Comparison of ENCODE assay signal across 23 cellular contexts in the genomic region with DNA sequence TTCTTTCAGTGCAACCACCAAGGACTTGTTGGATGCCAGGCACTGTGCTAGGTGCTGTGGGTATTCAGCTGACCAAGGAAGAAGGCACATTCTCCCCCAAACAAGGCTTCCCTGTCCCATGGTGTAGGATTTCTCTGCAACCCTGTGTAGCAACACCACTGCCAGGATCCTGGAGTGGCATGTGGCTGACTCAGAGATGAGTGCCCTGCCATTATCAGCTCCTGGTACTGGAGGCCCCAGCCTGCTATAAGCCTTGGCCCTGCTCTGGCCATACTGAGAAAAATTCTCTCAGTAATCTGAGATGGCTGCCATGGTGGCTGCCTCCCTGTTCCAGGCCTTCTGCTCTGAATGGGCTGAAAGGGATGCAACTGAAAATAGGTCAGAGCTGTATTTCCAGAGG. TPM values are rescaled to one million over a fixed set of nuclear protein-coding genes. Genes with fewer than 3 reads are reported as not detected.
A peak's percentile ranks its signal among the peaks of the same experiment; 100 is the strongest.
DNase-seq lines count a peak whose midpoint lies in the region; ATAC-seq, FAIRE-seq and TF ChIP-seq lines count a peak whose summit lies in the region.
"Had no signal": no experiment of that assay in that cellular context is flagged by ENCODE, and none has a peak within 500 bp of the region (broad histone marks: within the 10 kb centered on the region; RNA-seq: fewer than 3 reads in every experiment).

No MANE protein-coding gene starts in this region.

- intact Hi-C loops in CD4-positive, alpha-beta memory T cell (cut with micrococcal nuclease) = no loop called here
- intact Hi-C loops in ovary (cut with DNase I) = no loop called here

- H3K79me2 ChIP-seq in H1 (ENCODE audit: control insufficient read depth in 1 of 2, insufficient read depth in 2 of 2, low read length in 2 of 2) = peaks cover 5 to 38% of the 10 kb centered on the region in 2 experiments

- H3K36me3 ChIP-seq in H1 (ENCODE audit: control insufficient read depth in 2 of 4, insufficient read depth in 4 of 4, low read length in 3 of 4) (peaks cover 4 to 20% (median 10%) of the 10 kb centered on the region in 4 experiments; a peak in 7 of 8 replicates), neuronal stem cell (replicated peaks in 1 of 2; ENCODE audit: control insufficient read depth in 2 of 2, insufficient read depth in 2 of 2, low read length in 2 of 2) (peaks cover 14 to 47% of the 10 kb centered on the region in 2 donors), ovary (no peaks in the 10 kb centered on the region)
- H3K36me3 ChIP-seq in CD4-positive, alpha-beta memory T cell (ENCODE audit: insufficient read depth, low read length) = peaks cover 35% of the 10 kb centered on the region
- H3K36me3 ChIP-seq: BE2C had no signal

- H3K18ac ChIP-seq in H1 (ENCODE audit: extremely low read depth, low read length) (no peak overlapping the region), neuronal stem cell (ENCODE audit: low read length) (no peak overlapping the region)

- H2BK12ac ChIP-seq in H1 (ENCODE audit: low read depth, low read length) (no peak overlapping the region), neuronal stem cell (ENCODE audit: low read length) (no peak overlapping the region)

- no peak overlapping the region for H3K27ac Mint-ChIP-seq in CD4-positive, alpha-beta memory T cell
- H3K27ac Mint-ChIP-seq: activated naive CD4-positive, alpha-beta T cell treated with anti-CD3 and anti-CD28 coated beads, Interleukin-2, amount 50 U/mL, for 72 hours had no signal

- H2BK15ac ChIP-seq in H1 (ENCODE audit: low read length) (no peak overlapping the region), neuronal stem cell (ENCODE audit: low read length) (no peak overlapping the region)

- H3K14ac ChIP-seq in H1 (ENCODE audit: insufficient read length) (no peak overlapping the region), neuronal stem cell (ENCODE audit: low read length) (no peak overlapping the region)

- no peak for TF ChIP-seq EP300 in H1 (IDR thresholded peaks at IDR 0.05; ENCODE audit: borderline replicate concordance in 1 of 2, low read depth in 2 of 2, low read length in 2 of 2)
- no peak for TF ChIP-seq EP300 in ovary (IDR thresholded peaks at IDR 0.05)

- H3K27me3 ChIP-seq in H1 (replicated peaks in 1 of 4; ENCODE audit: control insufficient read depth in 3 of 4, extremely low read depth in 1 of 4, insufficient read depth in 3 of 4, low read length in 3 of 4) (peaks cover 0 to under 1% (median 0%) of the 10 kb centered on the region in 4 experiments; a peak in 1 of 7 replicates), neuronal stem cell (ENCODE audit: control insufficient read depth in 3 of 3, insufficient read depth in 3 of 3, low read depth in 1 of 3, low read length in 3 of 3) (no peaks in the 10 kb centered on the region), ovary (no peaks in the 10 kb centered on the region)
- H3K27me3 ChIP-seq in CD4-positive, alpha-beta memory T cell (ENCODE audit: insufficient read depth, low read length) = no peaks in the 10 kb centered on the region
- H3K27me3 ChIP-seq: BE2C, cardiac muscle cell, esophagus muscularis mucosa, left lung, tibial artery had no signal

- peak overlapping the region; percentile 65; the same call in 1 of the 2 replicates for H4K8ac ChIP-seq in H1 (ENCODE audit: extremely low read depth, insufficient read depth, low read length)
- no peak overlapping the region for H4K8ac ChIP-seq in neuronal stem cell (ENCODE audit: low read depth, low read length)

- peaks cover 3 to 4% of the 10 kb centered on the region in 2 experiments for H4K20me1 ChIP-seq in H1 (replicated peaks in 1 of 2; ENCODE audit: control insufficient read depth in 1 of 2, insufficient read depth in 2 of 2, low read length in 2 of 2)

- H3K23ac ChIP-seq in H1 (ENCODE audit: insufficient read length) = no peak overlapping the region
- H3K23ac ChIP-seq in neuronal stem cell (ENCODE audit: low read depth, low read length, poor library complexity) = peak overlapping the region; percentile 25

- no peak overlapping the region for H3K4ac ChIP-seq in H1 (replicated peaks; ENCODE audit: insufficient read length, low read depth, low read length)
- no peak overlapping the region for H3K4ac ChIP-seq in neuronal stem cell (ENCODE audit: low read length)

- no peaks in the 10 kb centered on the region for H3K9me3 Mint-ChIP-seq in CD4-positive, alpha-beta memory T cell
- H3K9me3 Mint-ChIP-seq: activated naive CD4-positive, alpha-beta T cell treated with anti-CD3 and anti-CD28 coated beads, Interleukin-2, amount 50 U/mL, for 72 hours; activated T-cell treated with anti-CD3 and anti-CD28 coated beads, Interleukin-2, amount 50 U/mL, for 4 hours; stimulated activated naive B cell treated with anti-CD40 and anti-IgM and Interleukin-4, amounts not matched to agents 10 μg/mL and 1 μg/mL and 100 μg/mL, for 72 hours had no signal

- H3K9ac ChIP-seq in H1 (replicated peaks in 1 of 4; ENCODE audit: extremely low read depth in 1 of 4, low read depth in 3 of 4, low read length in 3 of 4) (no peak overlapping the region; a peak in 1 of 7 replicates), neuronal stem cell (ENCODE audit: low read depth, low read length, poor library complexity) (no peak overlapping the region)
- H3K9ac ChIP-seq: KMS-11 had no signal

- H2AFZ ChIP-seq in H1 (ENCODE audit: low read length) (no peak overlapping the region), neuronal stem cell (ENCODE audit: low read length) (no peak overlapping the region)

- H2BK120ac ChIP-seq in H1 (replicated peaks; ENCODE audit: low read depth, low read length) = no peak overlapping the region
- no peak overlapping the region for H2BK120ac ChIP-seq in neuronal stem cell (ENCODE audit: low read depth, low read length)

- H3K4me3 ChIP-seq in H1 (ENCODE audit: extremely low read depth in 1 of 4, insufficient read depth in 2 of 4, low read depth in 3 of 4, low read length in 4 of 4) (no peak overlapping the region), neuronal stem cell (ENCODE audit: low read length in 2 of 2) (no peak overlapping the region), ovary (no peak overlapping the region)
- no peak overlapping the region for H3K4me3 ChIP-seq in CD4-positive, alpha-beta memory T cell (ENCODE audit: low read length in 2 of 2)
- H3K4me3 ChIP-seq: cardiac muscle cell, esophagus muscularis mucosa, left lung, tibial artery had no signal

- no peak overlapping the region for H4K5ac ChIP-seq in H1 (ENCODE audit: insufficient read length, low read depth, low read length)

- H2BK20ac ChIP-seq in H1 (ENCODE audit: low read length) = no peak overlapping the region

- H2AK5ac ChIP-seq in H1 (ENCODE audit: low read depth, low read length) (no peak overlapping the region; the same call in 1 of the 2 replicates), neuronal stem cell (ENCODE audit: low read depth, low read length) (no peak overlapping the region)

- H3K27ac ChIP-seq in H1 (ENCODE audit: low read depth, low read length) (no peak overlapping the region), neuronal stem cell (replicated peaks; ENCODE audit: low read length) (no peak overlapping the region), ovary (no peak overlapping the region)
- H3K27ac ChIP-seq in CD4-positive, alpha-beta memory T cell (ENCODE audit: low read depth, low read length) = no peak overlapping the region
- H3K27ac ChIP-seq: cardiac muscle cell, esophagus muscularis mucosa, HL-60, KMS-11, left lung, tibial artery had no signal

- POLR2A ChIA-PET in H1 (lab: Charles Lee; ENCODE audit: partially characterized antibody) = interaction anchor here (1.4 to 11.5 kb wide), 5 partner anchors 10 to 41 kb away, joined by 4 to 113 read pairs (median 6); a partner anchor contains a TSS
- POLR2A ChIA-PET in CD4-positive, alpha-beta memory T cell (lab: Charles Lee; ENCODE audit: partially characterized antibody) = interaction anchor here (2.0 kb wide), 1 partner anchor 15 kb away, joined by 11 read pairs; a partner anchor contains a TSS

- H3K23me2 ChIP-seq in H1 (ENCODE audit: low read depth, low read length) = peaks cover 3% of the 10 kb centered on the region; the same call in 1 of the 2 replicates

- H3K9me3 ChIP-seq in H1 (ENCODE audit: insufficient read depth in 2 of 2, low read depth in 1 of 2, low read length in 1 of 2) = no peaks in the 10 kb centered on the region
- no peaks in the 10 kb centered on the region for H3K9me3 ChIP-seq in neuronal stem cell (replicated peaks in 1 of 2; ENCODE audit: control insufficient read depth in 2 of 2, insufficient read depth in 1 of 2, low read depth in 1 of 2, low read length in 2 of 2)
- H3K9me3 ChIP-seq in CD4-positive, alpha-beta memory T cell (ENCODE audit: control insufficient read depth in 1 of 2, low read length in 2 of 2) = no peaks in the 10 kb centered on the region
- no peaks in the 10 kb centered on the region for H3K9me3 ChIP-seq in ovary
- H3K9me3 ChIP-seq: BE2C, esophagus muscularis mucosa, left lung, tibial artery had no signal

- FAIRE-seq in H1 (lab: Jason Lieb, UNC) = no peak
- no peak for FAIRE-seq in HTR-8/SVneo (lab: Jason Lieb, UNC)
- FAIRE-seq: D721Med had no signal

- H3K4me2 ChIP-seq in H1 (ENCODE audit: insufficient read depth in 1 of 2, low read depth in 2 of 2, low read length in 2 of 2) = no peak overlapping the region
- H3K4me2 ChIP-seq in neuronal stem cell (ENCODE audit: insufficient read depth, low read length, poor library complexity, severe bottlenecking) = no peak overlapping the region
- H3K4me2 ChIP-seq: KMS-11 had no signal

- H3K4me3 Mint-ChIP-seq in CD4-positive, alpha-beta memory T cell = no peak overlapping the region
- H3K4me3 Mint-ChIP-seq: activated T-cell treated with anti-CD3 and anti-CD28 coated beads, Interleukin-2, amount 50 U/mL, for 4 hours; stimulated activated naive B cell treated with anti-CD40 and anti-IgM and Interleukin-4, amounts not matched to agents 10 μg/mL and 1 μg/mL and 100 μg/mL, for 72 hours had no signal

- TF ChIP-seq POLR2A in H1 (IDR thresholded peaks at IDR 0.05; ENCODE audit: control extremely low read depth in 1 of 2, low read depth in 2 of 2, low read length in 2 of 2) (no peak), ovary (IDR thresholded peaks at IDR 0.05) (no peak)

- TF ChIP-seq CTCF in H1 (IDR thresholded peaks at IDR 0.05; ENCODE audit: control extremely low read depth in 1 of 3, insufficient read depth in 1 of 3, low read depth in 1 of 3, low read length in 3 of 3) (no peak), ovary (IDR thresholded peaks at IDR 0.05) (no peak)

- H4K91ac ChIP-seq in H1 (replicated peaks; ENCODE audit: insufficient read length, low read length) = no peak overlapping the region
- H4K91ac ChIP-seq in neuronal stem cell (ENCODE audit: low read depth, low read length, poor library complexity) = no peak overlapping the region

- H3K79me1 ChIP-seq in H1 (ENCODE audit: low read depth, low read length) (peaks cover 15% of the 10 kb centered on the region), neuronal stem cell (ENCODE audit: low read depth, low read length) (peaks cover 3% of the 10 kb centered on the region)

- DNase-seq in EL = peak; percentile 48
- DNase-seq in NCI-H226 = peak; percentile 75
- no peak for DNase-seq in H1 (ENCODE audit: low read depth in 1 of 2, low spot score in 2 of 2)
- DNase-seq in neuronal stem cell (ENCODE audit: low spot score) = no peak
- DNase-seq in CD4-positive, alpha-beta memory T cell = no peak
- no peak for DNase-seq in HTR-8/SVneo (ENCODE audit: insufficient read length, low spot score)
- no peak for DNase-seq in ovary
- DNase-seq: activated CD4-positive, alpha-beta T cell treated with anti-CD3 and anti-CD28 coated beads, Interleukin-2, amount 50 U/mL, for 1 hour; activated T-cell treated with anti-CD3 and anti-CD28 coated beads, Interleukin-2, amount 50 U/mL, for 4 hours; BE2C; left lung; NCI-H2171; NCI-H82; stimulated activated naive B cell treated with anti-CD40 and anti-IgM and Interleukin-4, amounts not matched to agents 10 μg/mL and 1 μg/mL and 100 μg/mL, for 72 hours; tibial artery had no signal

- no peaks in the 10 kb centered on the region for H3K27me3 Mint-ChIP-seq in CD4-positive, alpha-beta memory T cell
- H3K27me3 Mint-ChIP-seq: stimulated activated naive B cell treated with anti-CD40 and anti-IgM and Interleukin-4, amounts not matched to agents 10 μg/mL and 1 μg/mL and 100 μg/mL, for 72 hours had no signal

- CTCF ChIA-PET in H1 (lab: Charles Lee; ENCODE audit: partially characterized antibody) = interaction anchor here (0.6 to 2.1 kb wide), 9 partner anchors 8 to 323 kb away, joined by 3 to 7 read pairs (median 3); a partner anchor contains a TSS
- CTCF ChIA-PET in CD4-positive, alpha-beta memory T cell (lab: Charles Lee; ENCODE audit: partially characterized antibody) = interaction anchor here (1.3 to 3.6 kb wide), 2 partner anchors 10 to 41 kb away, joined by 3 to 9 read pairs; no protein-coding TSS in a partner anchor

- H3K36me3 Mint-ChIP-seq in CD4-positive, alpha-beta memory T cell = peaks cover 15 to 44% of the 10 kb centered on the region in 2 donors

- H2BK5ac ChIP-seq in H1 (ENCODE audit: low read depth, low read length) (no peak overlapping the region), neuronal stem cell (ENCODE audit: low read length) (no peak overlapping the region)

- TF ChIP-seq RAD21 in H1 (IDR thresholded peaks at IDR 0.05 in 1 of 2, conservative IDR thresholded peaks at IDR 0.05 in 1 of 2; ENCODE audit: low read depth in 2 of 2, low read length in 2 of 2) = no peak

- H3K4me1 Mint-ChIP-seq in CD4-positive, alpha-beta memory T cell = peaks cover 20 to 27% (median 23%) of the 10 kb centered on the region in 4 donors

- no peak for ATAC-seq in HG03095 (IDR thresholded peaks at IDR 0.05; ENCODE audit: unreplicated experiment)
- ATAC-seq: activated naive CD4-positive, alpha-beta T cell treated with anti-CD3 and anti-CD28 coated beads, Interleukin-2, amount 50 U/mL, for 72 hours; activated T-cell treated with anti-CD3 and anti-CD28 coated beads, Interleukin-2, amount 50 U/mL, for 4 hours; left lung; stimulated activated naive B cell treated with anti-CD40 and anti-IgM and Interleukin-4, amounts not matched to agents 10 μg/mL and 1 μg/mL and 100 μg/mL, for 72 hours had no signal

- H3K4me1 ChIP-seq in H1 (replicated peaks in 1 of 4; ENCODE audit: control insufficient read depth in 3 of 4, insufficient read depth in 4 of 4, low read length in 3 of 4) (peaks cover 0 to 3% (median 1%) of the 10 kb centered on the region in 4 experiments; a peak in 2 of 7 replicates), neuronal stem cell (ENCODE audit: control insufficient read depth in 2 of 2, insufficient read depth in 1 of 2, low read depth in 1 of 2, low read length in 2 of 2) (peaks cover 0 to 6% of the 10 kb centered on the region in 2 donors), ovary (ENCODE audit: insufficient read depth) (peaks cover under 1% of the 10 kb centered on the region)
- H3K4me1 ChIP-seq in CD4-positive, alpha-beta memory T cell (ENCODE audit: insufficient read depth, low read length) = peaks cover 20% of the 10 kb centered on the region
- H3K4me1 ChIP-seq: BE2C had no signal

- H3K56ac ChIP-seq in H1 (replicated peaks; ENCODE audit: insufficient read length, low read depth, low read length) = no peak overlapping the region

RNA-seq across cellular contexts. Expression of a gene that starts 4.3 kb away (rescaled TPM):
- total RNA-seq in H1 (2021; fragmentation: NEBNext Ultra II Directional; extraction: Animal tissue kit (Norgen Biotek cat#: 25700)) = 56.7 and 61.5 TPM in 2 replicates
- polyA plus RNA-seq in H1 (2011; rRNA removed) = 35.2 and 43.3 TPM in 2 replicates
- polyA plus RNA-seq in H1 (2011; cell fraction: cytosol; rRNA removed) = 47.0 TPM
- 64.5 TPM for polyA plus RNA-seq in H1 (2011; cell fraction: nucleus; rRNA removed)
- polyA plus RNA-seq in H1 (2012, experiment 1 of 2) = 47.7 to 56.0 TPM (median 51.5 TPM) in 4 replicates
- 58.6 TPM for polyA plus RNA-seq in H1 (2012, experiment 2 of 2)
- 35.9 TPM for polyA plus RNA-seq in H1 (2013, experiment 1 of 2)
- polyA plus RNA-seq in H1 (2013, experiment 2 of 2) = 33.4 TPM
- polyA minus RNA-seq in H1 (2011; rRNA and poly(A)+ RNA removed) = 59.6 and 76.4 TPM in 2 replicates
- 26.2 TPM for polyA minus RNA-seq in H1 (2011; cell fraction: cytosol; rRNA and poly(A)+ RNA removed)
- 30.7 TPM for polyA minus RNA-seq in H1 (2011; cell fraction: nucleus; rRNA and poly(A)+ RNA removed)
- polyA plus RNA-seq in neuronal stem cell (2013, experiment 1 of 2) = 22.5 TPM
- 22.4 TPM for polyA plus RNA-seq in neuronal stem cell (2013, experiment 2 of 2)
- 10 to 100 TPM; 38.4 to 38.9 TPM for total RNA-seq in CD4-positive, alpha-beta memory T cell
- polyA plus RNA-seq in CD4-positive, alpha-beta memory T cell = 10 to 100 TPM; 21.3 to 23.5 TPM
- total RNA-seq in ovary = 10 to 100 TPM; 14.1 to 37.9 (median 27.3) TPM
- 10 to 100 TPM; 18.2 to 21.6 TPM for polyA plus RNA-seq in ovary

RNA-seq across cellular contexts. Expression of a gene that starts 14.7 kb away (rescaled TPM):
- total RNA-seq in H1 (2021; fragmentation: NEBNext Ultra II Directional; extraction: Animal tissue kit (Norgen Biotek cat#: 25700)) = 7.5 and 8.9 TPM in 2 replicates
- polyA plus RNA-seq in H1 (2011; rRNA removed) = 13.1 and 13.3 TPM in 2 replicates
- polyA plus RNA-seq in H1 (2011; cell fraction: cytosol; rRNA removed) = 9.1 TPM
- 10.3 TPM for polyA plus RNA-seq in H1 (2011; cell fraction: nucleus; rRNA removed)
- 6.0 to 10.3 TPM (median 8.5 TPM) in 4 replicates for polyA plus RNA-seq in H1 (2012, experiment 1 of 2)
- polyA plus RNA-seq in H1 (2012, experiment 2 of 2) = 11.7 TPM
- 9.0 TPM for polyA plus RNA-seq in H1 (2013, experiment 1 of 2)
- 11.5 TPM for polyA plus RNA-seq in H1 (2013, experiment 2 of 2)
- 5.9 TPM in 2 replicates for polyA minus RNA-seq in H1 (2011; rRNA and poly(A)+ RNA removed)
- polyA minus RNA-seq in H1 (2011; cell fraction: cytosol; rRNA and poly(A)+ RNA removed) = 4.0 TPM
- 3.7 TPM for polyA minus RNA-seq in H1 (2011; cell fraction: nucleus; rRNA and poly(A)+ RNA removed)
- 9.8 TPM for polyA plus RNA-seq in neuronal stem cell (2013, experiment 1 of 2)
- polyA plus RNA-seq in neuronal stem cell (2013, experiment 2 of 2) = 9.4 TPM
- 1 to 10 TPM; 7.0 to 7.4 TPM for total RNA-seq in CD4-positive, alpha-beta memory T cell
- 10 to 100 TPM; 20.5 to 41.5 TPM for polyA plus RNA-seq in CD4-positive, alpha-beta memory T cell
- 10 to 100 TPM in 6 of 7 donors, 1 to 10 TPM in 1; 7.7 to 19.7 (median 12.2) TPM for total RNA-seq in ovary
- polyA plus RNA-seq in ovary = 10 to 100 TPM in 1 of 2 donors, 1 to 10 TPM in 1; 9.7 to 11.8 TPM

RNA-seq across cellular contexts. Expression of a gene that starts 15.8 kb away (rescaled TPM):
- 474 and 486 TPM in 2 replicates for total RNA-seq in H1 (2021; fragmentation: NEBNext Ultra II Directional; extraction: Animal tissue kit (Norgen Biotek cat#: 25700))
- 440 and 465 TPM in 2 replicates for polyA plus RNA-seq in H1 (2011; rRNA removed)
- polyA plus RNA-seq in H1 (2011; cell fraction: cytosol; rRNA removed) = 483 TPM
- 363 TPM for polyA plus RNA-seq in H1 (2011; cell fraction: nucleus; rRNA removed)
- polyA plus RNA-seq in H1 (2012, experiment 1 of 2) = 514 to 726 TPM (median 597 TPM) in 4 replicates
- polyA plus RNA-seq in H1 (2012, experiment 2 of 2) = 623 TPM
- polyA plus RNA-seq in H1 (2013, experiment 1 of 2) = 488 TPM
- polyA plus RNA-seq in H1 (2013, experiment 2 of 2) = 468 TPM
- polyA minus RNA-seq in H1 (2011; rRNA and poly(A)+ RNA removed) = 487 and 491 TPM in 2 replicates
- polyA minus RNA-seq in H1 (2011; cell fraction: cytosol; rRNA and poly(A)+ RNA removed) = 206 TPM
- 137 TPM for polyA minus RNA-seq in H1 (2011; cell fraction: nucleus; rRNA and poly(A)+ RNA removed)
- polyA plus RNA-seq in neuronal stem cell (2013, experiment 1 of 2) = 438 TPM
- polyA plus RNA-seq in neuronal stem cell (2013, experiment 2 of 2) = 440 TPM
- 100 to 1,000 TPM; 187 to 188 TPM for total RNA-seq in CD4-positive, alpha-beta memory T cell
- 100 to 1,000 TPM; 239 to 400 TPM for polyA plus RNA-seq in CD4-positive, alpha-beta memory T cell
- 100 to 1,000 TPM; 143 to 272 (median 220) TPM for total RNA-seq in ovary
- polyA plus RNA-seq in ovary = 100 to 1,000 TPM; 157 to 289 TPM

RNA-seq across cellular contexts. Expression of a gene that starts 15.9 kb away (rescaled TPM):
- 0.44 and 0.54 TPM in 2 replicates for total RNA-seq in H1 (2021; fragmentation: NEBNext Ultra II Directional; extraction: Animal tissue kit (Norgen Biotek cat#: 25700))
- polyA plus RNA-seq in H1 (2011; rRNA removed) (0.33 and 0.46 TPM in 2 replicates), ovary (not detected)
- 0.30 TPM for polyA plus RNA-seq in H1 (2011; cell fraction: cytosol; rRNA removed)
- 0.78 TPM for polyA plus RNA-seq in H1 (2011; cell fraction: nucleus; rRNA removed)
- polyA plus RNA-seq in H1 (2012, experiment 1 of 2) = 0.23 to 0.35 TPM (median 0.31 TPM) in 4 replicates
- polyA plus RNA-seq in H1 (2012, experiment 2 of 2) = 0.30 TPM
- 0.12 TPM for polyA plus RNA-seq in H1 (2013, experiment 1 of 2)
- polyA plus RNA-seq in H1 (2013, experiment 2 of 2) = 0.18 TPM
- polyA minus RNA-seq in H1 (2011; rRNA and poly(A)+ RNA removed) = 0.13 and 0.44 TPM in 2 replicates
- polyA minus RNA-seq in H1 (2011; cell fraction: cytosol; rRNA and poly(A)+ RNA removed) = 0.51 TPM
- 0.80 TPM for polyA minus RNA-seq in H1 (2011; cell fraction: nucleus; rRNA and poly(A)+ RNA removed)
- not detected for polyA plus RNA-seq in neuronal stem cell (2013, experiment 1 of 2)
- polyA plus RNA-seq in neuronal stem cell (2013, experiment 2 of 2) = not detected
- not detected for total RNA-seq in CD4-positive, alpha-beta memory T cell
- polyA plus RNA-seq in CD4-positive, alpha-beta memory T cell = not detected
- total RNA-seq in ovary = not detected
- total RNA-seq: activated naive CD4-positive, alpha-beta T cell treated with anti-CD3 and anti-CD28 coated beads, Interleukin-2, amount 50 U/mL, for 72 hours; activated T-cell treated with anti-CD3 and anti-CD28 coated beads, Interleukin-2, amount 50 U/mL, for 4 hours; cardiac muscle cell; esophagus muscularis mucosa; left lung; osteocyte had no signal
- polyA plus RNA-seq: cardiac muscle cell had no signal

Comparison
In these comparisons a context has a peak if more than half of its experiments do, and no peak if none do; other contexts are left out.
1. DNase-seq: peak in EL (single experiment) and NCI-H226 (single experiment); none in H1 (0 of 2), neuronal stem cell (single experiment), CD4-positive, alpha-beta memory T cell (0 of 5), HTR-8/SVneo (single experiment) and ovary (0 of 5).